In the genomic region with DNA sequence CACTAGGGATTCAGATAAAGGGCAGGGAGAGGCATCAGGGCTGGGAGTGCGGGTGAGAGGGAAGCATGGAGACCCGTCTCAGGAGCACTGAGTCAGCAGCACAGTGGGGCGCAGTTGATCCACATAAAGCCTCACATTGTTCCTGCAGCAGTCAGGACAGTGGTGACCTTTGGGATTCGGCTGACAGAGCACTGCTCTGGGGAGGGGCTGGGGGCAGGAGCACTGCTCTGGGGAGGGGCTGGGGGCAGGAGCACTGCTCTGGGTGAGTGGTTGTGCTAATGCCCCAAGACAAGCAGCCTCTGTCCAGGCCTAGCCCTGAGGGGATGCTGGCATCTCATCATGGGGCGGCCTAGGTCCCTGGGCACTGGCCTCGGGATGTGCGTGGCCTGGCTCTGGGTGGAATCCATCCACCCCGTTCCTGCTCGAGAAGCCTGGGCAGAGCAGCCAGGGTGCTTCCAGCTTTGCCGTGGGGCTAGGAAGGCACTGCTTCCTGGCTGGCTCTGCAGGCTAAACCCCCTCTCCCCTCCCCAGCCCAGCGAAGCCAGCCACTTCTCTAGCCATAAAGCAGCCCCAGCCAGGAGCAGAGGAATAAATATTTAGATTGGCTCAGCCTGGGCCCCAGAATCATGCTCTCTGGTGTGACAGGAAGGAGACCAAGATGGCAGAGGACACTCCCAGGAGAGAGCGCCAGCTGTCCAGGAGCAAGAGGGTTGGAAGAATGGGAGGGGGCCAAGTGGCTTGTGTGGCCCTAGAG, we compare ENCODE assay signal across 11 cellular contexts. TPM values are rescaled to one million over a fixed set of nuclear protein-coding genes. Genes with fewer than 3 reads are reported as not detected.
DNase-seq lines count a peak whose midpoint lies in the region.
"Had no signal": no experiment of that assay in that cellular context is flagged by ENCODE, and none has a peak within 500 bp of the region (broad histone marks: within the 10 kb centered on the region; RNA-seq: fewer than 3 reads in every experiment).

No MANE protein-coding gene starts in this region.

- H3K9me3 ChIP-seq in SJCRH30 (replicated peaks) = no peaks in the 10 kb centered on the region

- no peaks in the 10 kb centered on the region for H3K36me3 ChIP-seq in H7 (replicated peaks; ENCODE audit: control insufficient read depth, insufficient read depth, low read length)
- H3K36me3 ChIP-seq in SJCRH30 = no peaks in the 10 kb centered on the region

- H3K4me3 ChIP-seq in H7 (ENCODE audit: insufficient read depth, low read depth, low read length) (no peak overlapping the region), SJCRH30 (no peak overlapping the region)

- H3K27ac ChIP-seq in cingulate gyrus (ENCODE audit: low read depth, low read length) (peak overlapping the region; percentile 84), layer of hippocampus (ENCODE audit: low read depth, low read length) (peak overlapping the region; percentile 94), SJCRH30 (no peak overlapping the region)

- H3K4me1 ChIP-seq in SJCRH30 = no peaks in the 10 kb centered on the region

- peaks cover 41% of the 10 kb centered on the region for H3K27me3 ChIP-seq in H7 (ENCODE audit: control insufficient read depth, insufficient read depth, low read length)
- no peaks in the 10 kb centered on the region for H3K27me3 ChIP-seq in layer of hippocampus (ENCODE audit: control insufficient read depth, insufficient read depth, low read length)
- no peaks in the 10 kb centered on the region for H3K27me3 ChIP-seq in SJCRH30

- peak; percentile 59 for DNase-seq in H7
- peak; percentile 43 for DNase-seq in retina
- DNase-seq in cerebellar cortex (ENCODE audit: low spot score) = no peak
- DNase-seq in HPDE6-E6E7 (ENCODE audit: extremely low spot score) = no peak
- no peak for DNase-seq in activated naive CD4-positive, alpha-beta T cell treated with anti-CD3 and anti-CD28 coated beads, Interleukin-2, amount 50 U/mL, for 16 hours
- no peak for DNase-seq in SJCRH30
- DNase-seq: activated CD4-positive, alpha-beta T cell treated with anti-CD3 and anti-CD28 coated beads, Interleukin-2, amount 50 U/mL, for 1 hour; mammary epithelial cell; NCI-H1694 treated with DMSO at 0.1 percent for 48 hours had no signal

RNA-seq across cellular contexts. Expression of a gene that starts 7.3 kb away (rescaled TPM):
- total RNA-seq in H7 (2014; rRNA removed; shearing (Covaris generic)) = 11.6 and 15.8 TPM in 2 replicates
- 10.6 and 11.2 TPM in 2 replicates for total RNA-seq in SJCRH30 (2014; rRNA removed; shearing (Covaris generic))

RNA-seq across cellular contexts. Expression of a gene that starts 21.8 kb away (rescaled TPM):
- total RNA-seq in H7 (2014; rRNA removed; shearing (Covaris generic)) = 0.81 TPM in 1 of 2 replicates, not detected in the other
- not detected in 2 replicates for total RNA-seq in SJCRH30 (2014; rRNA removed; shearing (Covaris generic))

Comparison
In these comparisons a context has a peak if more than half of its experiments do, and no peak if none do; other contexts are left out.
1. DNase-seq: peak in H7 (single experiment) and retina (single experiment); none in cerebellar cortex (single experiment), HPDE6-E6E7 (single experiment), activated naive CD4-positive, alpha-beta T cell treated with anti-CD3 and anti-CD28 coated beads, Interleukin-2, amount 50 U/mL, for 16 hours (single experiment) and SJCRH30 (0 of 2).